ENCODE assay signal across 35 cellular contexts in genomic region chr10:60303778-60304177, GRCh38.
"Had no signal": no experiment of that assay in that cellular context is flagged by ENCODE, and none has a peak within 500 bp of the region (broad histone marks: within the 10 kb centered on the region; RNA-seq: fewer than 3 reads in every experiment).

No MANE protein-coding gene starts in this region.

- H3K4me3 ChIP-seq: MG63 had no signal

- H3K36me3 ChIP-seq: MG63 had no signal

- H3K9me3 ChIP-seq: MG63 had no signal

- DNase-seq: Karpas-422, Kasumi-1, MG63, MM.1S, MV-4-11, NCI-H1048, NCI-H1092, NCI-H1092 treated with DMSO at 0.1 percent for 48 hours, NCI-H1105, NCI-H1105 treated with DMSO at 0.1 percent for 48 hours, NCI-H1417, NCI-H1417 treated with DMSO at 0.1 percent for 48 hours, NCI-H1436, NCI-H1436 treated with DMSO at 0.1 percent for 48 hours, NCI-H146, NCI-H1694, NCI-H1694 treated with DMSO at 0.1 percent for 48 hours, NCI-H187, NCI-H187 treated with DMSO at 0.1 percent for 48 hours, NCI-H1930, NCI-H2029, NCI-H2029 treated with DMSO at 0.1 percent for 48 hours, NCI-H2081, NCI-H2081 treated with DMSO at 0.1 percent for 48 hours, NCI-H2107, NCI-H2171, NCI-H2171 treated with DMSO at 0.1 percent for 48 hours, NCI-H2227 treated with DMSO at 0.1 percent for 48 hours, NCI-H226, NCI-H345, NCI-H446, NCI-H446 treated with DMSO at 0.1 percent for 48 hours, NCI-H510A, NCI-H510A treated with DMSO at 0.1 percent for 48 hours, NCI-H524 had no signal

- H3K27me3 ChIP-seq: MG63 had no signal
